In the genomic region with DNA sequence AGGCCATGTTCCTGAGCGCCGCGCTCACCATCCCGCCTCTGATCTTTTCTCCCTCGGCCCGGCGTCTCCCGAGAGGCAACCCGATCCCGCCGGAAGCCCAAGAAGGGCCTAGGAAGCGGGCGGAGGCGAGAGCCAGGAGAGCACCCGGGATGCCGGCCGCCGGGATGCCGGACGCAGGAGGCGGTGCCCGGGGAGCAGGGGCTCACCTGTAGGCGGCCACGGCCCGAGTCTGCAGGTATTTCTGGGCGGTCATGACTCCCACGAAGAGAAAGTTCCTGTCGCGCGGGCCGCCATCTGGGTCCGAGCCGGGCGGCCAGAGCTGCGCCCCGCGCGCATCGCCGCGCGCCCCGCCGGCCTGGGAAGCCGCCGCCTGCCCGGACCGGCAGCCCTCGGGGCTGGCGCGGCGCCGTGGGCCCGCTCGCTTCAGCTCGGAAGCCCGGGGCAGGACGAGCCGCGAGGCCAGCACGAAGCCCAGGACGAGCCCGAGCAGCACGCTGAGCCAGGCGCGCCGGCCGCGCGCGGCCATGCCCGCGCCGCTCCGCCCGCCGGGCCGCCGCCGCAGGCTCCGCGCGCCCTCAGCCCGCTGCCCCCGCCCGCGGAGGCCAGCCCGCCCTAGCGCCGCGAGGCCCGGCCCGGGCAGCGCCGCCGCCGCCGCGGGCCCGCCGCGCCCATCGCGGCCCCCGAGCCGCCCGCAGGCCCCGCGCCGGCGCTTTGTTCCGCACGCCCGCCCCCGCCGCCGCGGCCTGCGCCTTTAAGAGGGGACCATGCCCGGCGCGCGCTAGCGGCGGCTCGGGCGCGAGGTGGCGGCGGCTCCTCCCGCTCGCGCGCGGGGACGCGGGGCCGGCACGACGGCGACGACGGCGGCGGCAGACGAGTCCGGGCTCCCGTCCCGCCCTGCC, we compare ENCODE assay signal across 8 cellular contexts. TPM values are rescaled to one million over a fixed set of nuclear protein-coding genes. Genes with fewer than 3 reads are reported as not detected.
DNase-seq lines count a peak whose midpoint lies in the region; ATAC-seq, FAIRE-seq and TF ChIP-seq lines count a peak whose summit lies in the region.

No MANE protein-coding gene starts in this region.

- H3K9me3 Mint-ChIP-seq in stimulated activated effector memory CD8-positive, alpha-beta T cell treated with anti-CD3 and anti-CD28 coated beads, Interleukin-12 subunit alpha, Interleukin-12 subunit beta, amount 100 ng/mL, for 72 hours, result no peaks in the 10 kb centered on the region

- in situ Hi-C loops in brain microvascular endothelial cell (cut with HindIII; ENCODE audit: low pct_ligation_motif_present, low sequenced_read_pairs), result loop anchor here (10.0 kb wide), 1 partner anchor 226 kb away; no protein-coding TSS in a partner anchor

- H3K27ac ChIP-seq in BLaER1, result peak overlapping the region; percentile 92
- H3K27ac ChIP-seq in brain microvascular endothelial cell, result peak overlapping the region; percentile 84
- H3K27ac ChIP-seq in keratinocyte (ENCODE audit: control insufficient read depth, insufficient read depth, low read length), result peak overlapping the region; percentile 67

- ATAC-seq in GM18909 (IDR thresholded peaks at IDR 0.05; ENCODE audit: poor library complexity, unreplicated experiment), result peak; percentile 38
- peak; percentile 36 for ATAC-seq in HG03135 (IDR thresholded peaks at IDR 0.05; ENCODE audit: unreplicated experiment)
- peak; percentile 45 for ATAC-seq in stimulated activated effector memory CD8-positive, alpha-beta T cell treated with anti-CD3 and anti-CD28 coated beads, Interleukin-12 subunit alpha, Interleukin-12 subunit beta, amount 100 ng/mL, for 72 hours

- peaks cover 62% of the 10 kb centered on the region for H3K4me1 ChIP-seq in BLaER1
- peaks cover 27% of the 10 kb centered on the region for H3K4me1 ChIP-seq in keratinocyte (ENCODE audit: control insufficient read depth, extremely low read depth, insufficient read depth, low read length)

- peaks cover 56% of the 10 kb centered on the region for H3K4me1 Mint-ChIP-seq in stimulated activated effector memory CD8-positive, alpha-beta T cell treated with anti-CD3 and anti-CD28 coated beads, Interleukin-12 subunit alpha, Interleukin-12 subunit beta, amount 100 ng/mL, for 72 hours

- H3K36me3 Mint-ChIP-seq in stimulated activated effector memory CD8-positive, alpha-beta T cell treated with anti-CD3 and anti-CD28 coated beads, Interleukin-12 subunit alpha, Interleukin-12 subunit beta, amount 100 ng/mL, for 72 hours, result peaks cover 64% of the 10 kb centered on the region

- H3K9me3 ChIP-seq in BLaER1 (no peaks in the 10 kb centered on the region), keratinocyte (ENCODE audit: control insufficient read depth, low read depth, low read length) (no peaks in the 10 kb centered on the region)

- FAIRE-seq in keratinocyte (lab: Jason Lieb, UNC), result no peak

- peak overlapping the region; percentile 90 for H3K4me2 ChIP-seq in BLaER1
- peak overlapping the region; percentile 98 for H3K4me2 ChIP-seq in keratinocyte (ENCODE audit: control insufficient read depth, extremely low read depth, insufficient read depth, low read depth, low read length)

- peaks cover 51% of the 10 kb centered on the region for H3K79me2 ChIP-seq in keratinocyte (ENCODE audit: control insufficient read depth, insufficient read depth, low read length)

- DNase-seq in RPMI7951 (ENCODE audit: low read depth), result peak; percentile 40
- no peak for DNase-seq in brain microvascular endothelial cell
- DNase-seq in keratinocyte (ENCODE audit: low read depth, low spot score), result no peak
- DNase-seq in stimulated activated effector memory CD8-positive, alpha-beta T cell treated with anti-CD3 and anti-CD28 coated beads, Interleukin-12 subunit alpha, Interleukin-12 subunit beta, amount 100 ng/mL, for 72 hours (ENCODE audit: low spot score in 2 of 2), result no peak
- DNase-seq in HT-29 (ENCODE audit: low spot score), result no peak

- H4K20me1 ChIP-seq in BLaER1 (peaks cover 49% of the 10 kb centered on the region), keratinocyte (ENCODE audit: control insufficient read depth, extremely low read depth, insufficient read depth, low read length) (peaks cover 9% of the 10 kb centered on the region)

- H3K9ac ChIP-seq in BLaER1 (peak overlapping the region; percentile 89), keratinocyte (ENCODE audit: control insufficient read depth, extremely low read depth, insufficient read depth, low read length) (peak overlapping the region; percentile 82)

- dilution Hi-C loops in keratinocyte (cut with MboI; ENCODE audit: extremely low pct_ligation_motif_present, low sequenced_read_pairs), result no loop called here

- H3K27me3 ChIP-seq in BLaER1 (no peaks in the 10 kb centered on the region), brain microvascular endothelial cell (replicated peaks) (no peaks in the 10 kb centered on the region), keratinocyte (ENCODE audit: control insufficient read depth, extremely low read depth, insufficient read depth, low read length) (no peaks in the 10 kb centered on the region)

- H3K4me3 Mint-ChIP-seq in stimulated activated effector memory CD8-positive, alpha-beta T cell treated with anti-CD3 and anti-CD28 coated beads, Interleukin-12 subunit alpha, Interleukin-12 subunit beta, amount 100 ng/mL, for 72 hours, result peak overlapping the region; percentile 91

- peak overlapping the region; percentile 93 for H3K27ac Mint-ChIP-seq in stimulated activated effector memory CD8-positive, alpha-beta T cell treated with anti-CD3 and anti-CD28 coated beads, Interleukin-12 subunit alpha, Interleukin-12 subunit beta, amount 100 ng/mL, for 72 hours

- H3K4me3 ChIP-seq in BLaER1, result peak overlapping the region; percentile 98
- peak overlapping the region; percentile 82 for H3K4me3 ChIP-seq in brain microvascular endothelial cell (ENCODE audit: low read depth, low read length)
- peak overlapping the region; percentile 75 to 87 (median 79) for H3K4me3 ChIP-seq in keratinocyte (ENCODE audit: control insufficient read depth in 2 of 3, extremely low read depth in 1 of 3, insufficient read depth in 2 of 3, low read depth in 1 of 3, low read length in 3 of 3)

- peaks cover 13% of the 10 kb centered on the region; the same call in 1 of the 2 replicates for H3K36me3 ChIP-seq in BLaER1
- peaks cover 2% of the 10 kb centered on the region for H3K36me3 ChIP-seq in brain microvascular endothelial cell (replicated peaks)
- H3K36me3 ChIP-seq in keratinocyte (ENCODE audit: control insufficient read depth in 2 of 2, extremely low read depth in 1 of 2, insufficient read depth in 2 of 2, low read length in 2 of 2), result peaks cover 0 to 7% of the 10 kb centered on the region in 2 experiments

- no peak for TF ChIP-seq CTCF in brain microvascular endothelial cell (IDR thresholded peaks at IDR 0.05; ENCODE audit: low read depth, low read length, missing control alignments)
- TF ChIP-seq CTCF in keratinocyte (optimal IDR thresholded peaks at IDR 0.05 in 1 of 3, IDR thresholded peaks at IDR 0.05 in 1 of 3, conservative IDR thresholded peaks at IDR 0.05 in 1 of 3; ENCODE audit: extremely low read depth in 1 of 3, insufficient read depth in 2 of 3, low read length in 3 of 3), result peak in 1 of 3 experiments; percentile 19

- H2AFZ ChIP-seq in keratinocyte (ENCODE audit: control insufficient read depth, low read length), result no peak overlapping the region

- H3K9me1 ChIP-seq in keratinocyte (ENCODE audit: control insufficient read depth, extremely low read depth, insufficient read depth, low read length), result no peaks in the 10 kb centered on the region

RNA-seq across cellular contexts. Expression of a gene that starts 0.7 kb away (rescaled TPM):
- 37.7 and 41.5 TPM in 2 replicates for total RNA-seq in RPMI7951 (2014; rRNA removed; shearing (Covaris generic))
- 18.1 to 28.3 TPM (median 27.0 TPM) in 3 replicates for polyA plus RNA-seq in keratinocyte
- polyA plus RNA-seq in keratinocyte (2011; ENCODE audit: low read depth), result 5.1 TPM
- 15.2 and 20.9 TPM in 2 replicates for polyA plus RNA-seq in keratinocyte (2011; cell fraction: cytosol; rRNA removed)
- polyA plus RNA-seq in keratinocyte (2011; cell fraction: nucleus; rRNA removed), result 33.3 and 36.1 TPM in 2 replicates
- polyA plus RNA-seq in keratinocyte (2012; ENCODE audit: low replicate concordance), result 7.2 and 21.3 TPM in 2 replicates
- polyA minus RNA-seq in keratinocyte, result 19.8 to 29.4 TPM (median 20.2 TPM) in 3 replicates
- 16.7 TPM for polyA minus RNA-seq in keratinocyte (2011; cell fraction: cytosol; rRNA and poly(A)+ RNA removed)
- polyA minus RNA-seq in keratinocyte (2011; cell fraction: nucleus; rRNA and poly(A)+ RNA removed), result 24.5 and 51.2 TPM in 2 replicates
- 6.9 and 7.4 TPM in 2 replicates for total RNA-seq in HT-29 (2014; rRNA removed; shearing (Covaris generic))

RNA-seq across cellular contexts. Expression of a gene that starts 26.1 kb away (rescaled TPM):
- total RNA-seq in RPMI7951 (2014; rRNA removed; shearing (Covaris generic)), result 111 and 145 TPM in 2 replicates
- 56.3 to 82.2 TPM (median 76.8 TPM) in 3 replicates for polyA plus RNA-seq in keratinocyte
- polyA plus RNA-seq in keratinocyte (2011; ENCODE audit: low read depth), result 175 TPM
- 54.9 and 69.2 TPM in 2 replicates for polyA plus RNA-seq in keratinocyte (2011; cell fraction: cytosol; rRNA removed)
- 65.6 and 96.4 TPM in 2 replicates for polyA plus RNA-seq in keratinocyte (2011; cell fraction: nucleus; rRNA removed)
- 55.9 and 57.6 TPM in 2 replicates for polyA plus RNA-seq in keratinocyte (2012; ENCODE audit: low replicate concordance)
- polyA minus RNA-seq in keratinocyte, result 11.6 to 29.9 TPM (median 25.8 TPM) in 3 replicates
- 39.3 TPM for polyA minus RNA-seq in keratinocyte (2011; cell fraction: cytosol; rRNA and poly(A)+ RNA removed)
- polyA minus RNA-seq in keratinocyte (2011; cell fraction: nucleus; rRNA and poly(A)+ RNA removed), result 17.4 and 19.2 TPM in 2 replicates
- 56.6 and 67.1 TPM in 2 replicates for total RNA-seq in HT-29 (2014; rRNA removed; shearing (Covaris generic))

RNA-seq across cellular contexts. Expression of a gene that starts 43.9 kb away (rescaled TPM):
- 39.8 and 43.0 TPM in 2 replicates for total RNA-seq in RPMI7951 (2014; rRNA removed; shearing (Covaris generic))
- polyA plus RNA-seq in keratinocyte, result 44.3 to 106 TPM (median 82.6 TPM) in 3 replicates
- polyA plus RNA-seq in keratinocyte (2011; ENCODE audit: low read depth), result 82.8 TPM
- 50.8 and 74.7 TPM in 2 replicates for polyA plus RNA-seq in keratinocyte (2011; cell fraction: cytosol; rRNA removed)
- polyA plus RNA-seq in keratinocyte (2011; cell fraction: nucleus; rRNA removed), result 63.5 and 120 TPM in 2 replicates
- 59.6 and 90.9 TPM in 2 replicates for polyA plus RNA-seq in keratinocyte (2012; ENCODE audit: low replicate concordance)
- 10.4 to 33.9 TPM (median 19.7 TPM) in 3 replicates for polyA minus RNA-seq in keratinocyte
- 19.0 TPM for polyA minus RNA-seq in keratinocyte (2011; cell fraction: cytosol; rRNA and poly(A)+ RNA removed)
- polyA minus RNA-seq in keratinocyte (2011; cell fraction: nucleus; rRNA and poly(A)+ RNA removed), result 13.9 and 21.9 TPM in 2 replicates
- total RNA-seq in HT-29 (2014; rRNA removed; shearing (Covaris generic)), result 57.3 and 63.0 TPM in 2 replicates
